Comparison of ENCODE assay signal across 8 cellular contexts in the genomic region with DNA sequence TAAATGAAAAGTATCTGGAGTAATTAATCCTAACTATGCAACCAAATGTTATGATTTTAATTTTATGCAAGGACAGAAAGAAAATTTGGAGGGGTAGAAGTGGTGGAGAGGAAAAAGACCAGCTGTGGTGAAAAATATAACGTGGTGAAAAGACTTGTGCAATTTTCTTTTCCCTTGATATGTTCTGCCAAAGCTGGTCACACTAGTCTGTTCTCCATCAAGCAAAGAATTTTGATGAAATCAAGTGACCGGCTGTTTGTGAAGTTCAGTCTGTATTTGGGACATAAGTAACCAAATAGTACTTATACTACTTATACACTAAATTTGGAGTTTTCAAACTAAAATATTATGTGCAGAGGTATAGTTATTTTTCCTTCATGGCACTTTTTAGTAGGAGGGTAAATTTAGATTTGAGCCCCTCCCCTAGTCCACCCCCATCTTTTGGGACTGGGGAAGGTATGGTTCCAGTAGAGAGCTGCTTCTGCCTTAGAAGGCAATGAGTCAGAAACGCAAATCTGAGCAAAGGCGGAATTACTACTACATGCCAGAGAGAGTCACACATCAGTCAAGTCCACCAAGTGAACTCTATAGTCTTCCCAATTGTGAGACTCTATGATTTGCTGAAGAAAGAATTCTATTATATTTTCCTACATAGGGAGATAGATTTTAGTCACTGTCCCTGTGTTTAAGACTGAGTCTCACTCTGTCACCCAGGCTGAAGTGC.
A peak's percentile ranks its signal among the peaks of the same experiment; 100 is the strongest.
DNase-seq lines count a peak whose midpoint lies in the region; ATAC-seq and FAIRE-seq lines count a peak whose summit lies in the region.

No MANE protein-coding gene starts in this region.

- DNase-seq in Daoy (ENCODE audit: low read depth) (peak; percentile 73), HPDE6-E6E7 (ENCODE audit: extremely low spot score) (peak; percentile 34), amniotic epithelial cell (ENCODE audit: low read depth) (peak; percentile 42), iris pigment epithelial cell (ENCODE audit: low read depth) (peak; percentile 71), urothelium cell line (ENCODE audit: low spot score) (no peak), AG08396 (ENCODE audit: low spot score) (no peak), NCI-H1048 (lab: John Stamatoyannopoulos, UW) (no peak)

- ATAC-seq in GM21723 (IDR thresholded peaks at IDR 0.05; ENCODE audit: unreplicated experiment) = no peak

- FAIRE-seq in urothelium cell line (lab: Jason Lieb, UNC) = no peak

Comparison
In these comparisons a context has a peak if more than half of its experiments do, and no peak if none do; other contexts are left out.
1. DNase-seq: peak in Daoy (single experiment), HPDE6-E6E7 (single experiment), amniotic epithelial cell (single experiment) and iris pigment epithelial cell (single experiment); none in urothelium cell line (single experiment), AG08396 (single experiment) and NCI-H1048 (single experiment).